In the genomic region with DNA sequence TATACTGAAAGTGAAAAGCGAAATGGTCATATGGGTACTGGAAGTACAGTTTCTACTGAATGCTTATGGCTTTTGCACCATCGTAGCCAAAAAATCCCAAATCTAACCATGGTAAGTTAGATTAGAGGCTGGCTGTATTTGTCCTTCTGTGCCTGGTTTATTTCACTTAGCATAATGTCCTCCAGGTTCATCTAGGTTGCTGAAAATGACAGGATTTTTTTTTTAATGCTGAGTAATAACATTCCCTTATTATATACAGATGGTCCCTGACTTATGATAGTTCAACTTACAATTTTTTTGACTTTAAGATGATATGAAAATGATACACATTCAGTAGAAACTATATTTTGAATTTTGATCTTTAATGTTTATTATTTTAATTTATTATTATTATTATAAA, we compare ENCODE assay signal across 24 cellular contexts. TPM values are rescaled to one million over a fixed set of nuclear protein-coding genes. Genes with fewer than 3 reads are reported as not detected.
DNase-seq lines count a peak whose midpoint lies in the region; ATAC-seq, FAIRE-seq and TF ChIP-seq lines count a peak whose summit lies in the region.
"Had no signal": no experiment of that assay in that cellular context is flagged by ENCODE, and none has a peak within 500 bp of the region (broad histone marks: within the 10 kb centered on the region; RNA-seq: fewer than 3 reads in every experiment).

No MANE protein-coding gene starts in this region.

- H3K79me2 ChIP-seq in ACC112 (ENCODE audit: control insufficient read depth, insufficient read depth, low read length, unreplicated experiment) (no peaks in the 10 kb centered on the region), PC-9 (ENCODE audit: low read depth) (no peaks in the 10 kb centered on the region), endothelial cell of umbilical vein (ENCODE audit: control insufficient read depth, insufficient read depth, low read length) (peaks cover 83% of the 10 kb centered on the region), MM.1S (ENCODE audit: low read length) (no peaks in the 10 kb centered on the region)

- dilution Hi-C loops in endothelial cell of umbilical vein (cut with MboI; ENCODE audit: extremely low pct_ligation_motif_present, low sequenced_read_pairs), result no loop called here

- no peaks in the 10 kb centered on the region for H3K9me1 ChIP-seq in endothelial cell of umbilical vein (replicated peaks; ENCODE audit: control insufficient read depth, extremely low read depth, insufficient read depth, low read length)

- no peak overlapping the region for H3K27ac ChIP-seq in ACC112 (ENCODE audit: low read depth, low read length)
- no peak overlapping the region for H3K27ac ChIP-seq in PC-9
- H3K27ac ChIP-seq in endothelial cell of umbilical vein (ENCODE audit: insufficient read depth, low read depth, low read length), result no peak overlapping the region
- no peak overlapping the region for H3K27ac ChIP-seq in MM.1S (ENCODE audit: low read length)
- H3K27ac ChIP-seq: A549, GM23248 had no signal

- H3K9ac ChIP-seq in endothelial cell of umbilical vein (replicated peaks; ENCODE audit: extremely low read depth, insufficient read depth, low read length) (no peak overlapping the region), MM.1S (ENCODE audit: low read length) (no peak overlapping the region)
- H3K9ac ChIP-seq: GM23248 had no signal

- no peak for ATAC-seq in HG03565 (IDR thresholded peaks at IDR 0.05; ENCODE audit: unreplicated experiment)
- ATAC-seq: A549 had no signal

- DNase-seq in PC-9, result no peak
- DNase-seq in endothelial cell of umbilical vein (ENCODE audit: low read depth, low spot score), result no peak
- no peak for DNase-seq in posterior vena cava (ENCODE audit: low spot score)
- DNase-seq in MM.1S, result no peak
- DNase-seq: 8988T; C1 segment of cervical spinal cord; Calu3; CD4-positive, alpha-beta memory T cell; COR-L47; DMS53; DMS79 treated with DMSO at 0.1 percent for 48 hours; GF-D8; GM23248; H7; HCEC 1CT had no signal

- H3F3A ChIP-seq in PC-9 (ENCODE audit: insufficient read depth, low read depth) (no peaks in the 10 kb centered on the region), MM.1S (ENCODE audit: insufficient read depth, low read length) (no peaks in the 10 kb centered on the region)

- CTCF ChIA-PET in PC-9 (lab: Charles Lee) (no interaction called here), endothelial cell of umbilical vein (lab: Charles Lee) (interaction anchor here (1.1 to 2.1 kb wide), 2 partner anchors 9 to 10 kb away, joined by 4 read pairs; no protein-coding TSS in a partner anchor)

- H3K4me2 ChIP-seq in PC-9 (no peak overlapping the region), endothelial cell of umbilical vein (ENCODE audit: insufficient read depth, low read length) (peak overlapping the region; percentile 42), MM.1S (ENCODE audit: low read depth, low read length) (no peak overlapping the region)
- H3K4me2 ChIP-seq: A549 had no signal

- TF ChIP-seq CTCF in PC-9 (conservative IDR thresholded peaks at IDR 0.05) (no peak), endothelial cell of umbilical vein (IDR thresholded peaks at IDR 0.05; ENCODE audit: extremely low read depth in 1 of 2, insufficient read depth in 1 of 2, low read depth in 1 of 2, low read length in 2 of 2) (no peak), MM.1S (IDR thresholded peaks at IDR 0.05; ENCODE audit: low read length) (no peak)

- no TSS peak for BruUV-seq in PC-9 (replicated peaks; lab: Mats Ljungman, UMichigan)
- BruUV-seq in endothelial cell of umbilical vein (replicated peaks; lab: Mats Ljungman, UMichigan), result no TSS peak

- H3K9me2 ChIP-seq in PC-9 (ENCODE audit: insufficient read depth) (no peaks in the 10 kb centered on the region), MM.1S (replicated peaks; ENCODE audit: insufficient read depth, low read length) (no peaks in the 10 kb centered on the region)

- no peaks in the 10 kb centered on the region for H4K20me1 ChIP-seq in PC-9 (ENCODE audit: insufficient read depth)
- peaks cover 16% of the 10 kb centered on the region for H4K20me1 ChIP-seq in endothelial cell of umbilical vein (replicated peaks; ENCODE audit: control insufficient read depth, extremely low read depth, insufficient read depth, low read length)
- no peaks in the 10 kb centered on the region for H4K20me1 ChIP-seq in MM.1S (ENCODE audit: insufficient read depth, low read length)

- FAIRE-seq in endothelial cell of umbilical vein (lab: Jason Lieb, UNC), result no peak
- FAIRE-seq: A549, GM12891, GM18507, H1 had no signal

- H3K4me3 ChIP-seq in ACC112 (ENCODE audit: low read depth, low read length) (peak overlapping the region; percentile 58), PC-9 (no peak overlapping the region), endothelial cell of umbilical vein (replicated peaks in 1 of 3; ENCODE audit: insufficient read depth in 1 of 3, low read depth in 1 of 3, low read length in 3 of 3) (no peak overlapping the region), MM.1S (ENCODE audit: low read length) (no peak overlapping the region)
- H3K4me3 ChIP-seq: A549, GM23248 had no signal

- no peaks in the 10 kb centered on the region for H3K36me3 ChIP-seq in ACC112 (ENCODE audit: insufficient read depth, low read length)
- no peaks in the 10 kb centered on the region for H3K36me3 ChIP-seq in PC-9 (ENCODE audit: low read depth)
- peaks cover 0 to 6% of the 10 kb centered on the region in 2 experiments for H3K36me3 ChIP-seq in endothelial cell of umbilical vein (ENCODE audit: control insufficient read depth in 2 of 2, extremely low read depth in 1 of 2, insufficient read depth in 2 of 2, low read length in 2 of 2)
- no peaks in the 10 kb centered on the region for H3K36me3 ChIP-seq in MM.1S (replicated peaks; ENCODE audit: insufficient read depth, low read length)

- intact Hi-C loops in PC-9 (cut with micrococcal nuclease; ENCODE audit: unreplicated experiment), result no loop called here
- intact Hi-C loops in endothelial cell of umbilical vein (cut with micrococcal nuclease), result no loop called here
- intact Hi-C loops in posterior vena cava (cut with DNase I), result no loop called here

- POLR2A ChIA-PET in PC-9 (lab: Charles Lee; ENCODE audit: unreplicated experiment), result no interaction called here
- POLR2A ChIA-PET in endothelial cell of umbilical vein (lab: Charles Lee), result no interaction called here

- H2AFZ ChIP-seq in ACC112 (ENCODE audit: low read length, unreplicated experiment) (peak overlapping the region; percentile 41), PC-9 (0 out of 2 replicates have a peak overlapping the region, but pooled peaks have one; percentile 32), endothelial cell of umbilical vein (ENCODE audit: low read depth, low read length) (no peak overlapping the region), MM.1S (ENCODE audit: low read length) (no peak overlapping the region)
- H2AFZ ChIP-seq: GM23248 had no signal

- H3K9me3 ChIP-seq in PC-9 (ENCODE audit: insufficient read depth, low read depth), result no peaks in the 10 kb centered on the region
- peaks cover 6% of the 10 kb centered on the region for H3K9me3 ChIP-seq in endothelial cell of umbilical vein (replicated peaks; ENCODE audit: control insufficient read depth, insufficient read depth, low read length)
- H3K9me3 ChIP-seq in MM.1S (replicated peaks; ENCODE audit: insufficient read depth, low read length), result no peaks in the 10 kb centered on the region

- H3K4me1 ChIP-seq in ACC112 (ENCODE audit: control insufficient read depth, insufficient read depth, low read length, unreplicated experiment) (peaks cover 24% of the 10 kb centered on the region), PC-9 (replicated peaks; ENCODE audit: insufficient read depth) (no peaks in the 10 kb centered on the region), endothelial cell of umbilical vein (ENCODE audit: control insufficient read depth, extremely low read depth, insufficient read depth, low read length) (peaks cover 33% of the 10 kb centered on the region), MM.1S (ENCODE audit: low read length) (no peaks in the 10 kb centered on the region)
- H3K4me1 ChIP-seq: A549 had no signal

- no peaks in the 10 kb centered on the region for H3K27me3 ChIP-seq in ACC112 (ENCODE audit: insufficient read depth, low read length)
- no peaks in the 10 kb centered on the region for H3K27me3 ChIP-seq in PC-9 (ENCODE audit: insufficient read depth, low read depth)
- H3K27me3 ChIP-seq in endothelial cell of umbilical vein (ENCODE audit: control insufficient read depth in 2 of 2, insufficient read depth in 2 of 2, low read length in 2 of 2), result no peaks in the 10 kb centered on the region
- no peaks in the 10 kb centered on the region for H3K27me3 ChIP-seq in MM.1S (replicated peaks; ENCODE audit: insufficient read depth, low read length)

- no peak for TF ChIP-seq POLR2A in endothelial cell of umbilical vein (IDR thresholded peaks at IDR 0.05; ENCODE audit: low read depth, low read length)

TF ChIP-seq in endothelial cell of umbilical vein, 7 proteins besides CTCF, POLR2A, EP300 and RAD21:
- TF ChIP-seq GATA2 (IDR thresholded peaks at IDR 0.05; ENCODE audit: insufficient read depth, insufficient read length, low read depth, low read length), result no peak
TF ChIP-seq in endothelial cell of umbilical vein: peak in this region for 0.

RNA-seq across cellular contexts. Expression of gene MYCT1, which starts 7.6 kb away (rescaled TPM):
- total RNA-seq in PC-9 (2021), result not detected in 2 replicates
- total RNA-seq in endothelial cell of umbilical vein, result 106 and 119 TPM in 2 replicates
- polyA plus RNA-seq in endothelial cell of umbilical vein, result 103 and 110 TPM in 2 replicates
- polyA plus RNA-seq in endothelial cell of umbilical vein (2011; cell fraction: cytosol; rRNA removed), result 88.0 and 93.5 TPM in 2 replicates
- polyA plus RNA-seq in endothelial cell of umbilical vein (2011; cell fraction: nucleus; rRNA removed), result 108 and 121 TPM in 2 replicates
- 61.9 and 87.5 TPM in 2 replicates for polyA plus RNA-seq in endothelial cell of umbilical vein (2012)
- polyA minus RNA-seq in endothelial cell of umbilical vein, result 188 and 189 TPM in 2 replicates
- not detected for polyA minus RNA-seq in endothelial cell of umbilical vein (2011; cell fraction: cytosol; rRNA and poly(A)+ RNA removed)
- 138 and 188 TPM in 2 replicates for polyA minus RNA-seq in endothelial cell of umbilical vein (2011; cell fraction: nucleus; rRNA and poly(A)+ RNA removed)
- 10 to 100 TPM; 13.2 to 13.6 TPM for total RNA-seq in posterior vena cava
- total RNA-seq: Calu3; CD4-positive, alpha-beta memory T cell; G401 had no signal
- polyA plus RNA-seq: CD4-positive, alpha-beta memory T cell; GM23248 had no signal

RNA-seq across cellular contexts. Expression of gene VIP, which starts 45.3 kb away (rescaled TPM):
- total RNA-seq in PC-9 (2021), result not detected in 2 replicates
- 1.2 and 2.0 TPM in 2 replicates for total RNA-seq in endothelial cell of umbilical vein
- 0.70 and 0.89 TPM in 2 replicates for polyA plus RNA-seq in endothelial cell of umbilical vein
- 0.23 and 0.42 TPM in 2 replicates for polyA plus RNA-seq in endothelial cell of umbilical vein (2011; cell fraction: cytosol; rRNA removed)
- 16.7 and 19.2 TPM in 2 replicates for polyA plus RNA-seq in endothelial cell of umbilical vein (2011; cell fraction: nucleus; rRNA removed)
- polyA plus RNA-seq in endothelial cell of umbilical vein (2012), result 0.42 and 1.3 TPM in 2 replicates
- polyA minus RNA-seq in endothelial cell of umbilical vein, result 0.49 and 1.3 TPM in 2 replicates
- not detected for polyA minus RNA-seq in endothelial cell of umbilical vein (2011; cell fraction: cytosol; rRNA and poly(A)+ RNA removed)
- 1.3 and 2.2 TPM in 2 replicates for polyA minus RNA-seq in endothelial cell of umbilical vein (2011; cell fraction: nucleus; rRNA and poly(A)+ RNA removed)
- under 1 TPM; 0.32 to 0.57 TPM for total RNA-seq in posterior vena cava
- total RNA-seq: Calu3; CD4-positive, alpha-beta memory T cell; Daoy; G401; H1; H7 had no signal
- polyA plus RNA-seq: BJ; CD4-positive, alpha-beta memory T cell; GM23248; H1 had no signal

Comparison
In these comparisons a context has a peak if more than half of its experiments do, and no peak if none do; other contexts are left out.
1. H2AFZ ChIP-seq: peak in ACC112 (single experiment) and PC-9 (single experiment); none in endothelial cell of umbilical vein (single experiment) and MM.1S (single experiment).
2. RNA of gene MYCT1, which starts 7.6 kb away (total RNA-seq): 106 to 119 TPM in endothelial cell of umbilical vein and 13.2 to 13.6 TPM in posterior vena cava; not detected in PC-9; every median in the first group is over 10 times any median in the second.